Comparison of ENCODE assay signal across 1 cellular context in the genomic region with DNA sequence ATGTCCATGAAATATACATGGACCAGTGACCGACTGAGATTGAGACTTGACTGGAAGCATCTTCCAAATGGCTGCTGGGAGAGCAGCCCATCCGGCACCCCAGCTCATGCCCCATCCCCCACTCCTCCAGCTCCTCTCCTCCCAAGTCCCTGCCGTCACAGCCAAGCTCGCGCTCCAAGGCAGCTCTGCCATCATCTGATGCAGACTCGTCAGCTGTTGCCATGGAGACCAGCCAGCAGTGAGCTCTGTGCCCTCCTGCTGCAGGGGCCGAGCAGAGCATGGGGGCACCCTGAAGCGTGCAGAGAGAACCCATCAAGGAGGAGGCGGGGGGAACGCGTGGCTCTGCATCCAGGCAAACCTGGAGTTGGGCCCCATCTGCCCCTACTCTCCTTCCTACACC.
A peak's percentile ranks its signal among the peaks of the same experiment; 100 is the strongest.
TF ChIP-seq lines count a peak whose summit lies in the region.

No MANE protein-coding gene starts in this region.

TF ChIP-seq in HEK293, 187 proteins besides CTCF, POLR2A, EP300 and RAD21 (continued from another document):
- TF ChIP-seq, protein P1, sequence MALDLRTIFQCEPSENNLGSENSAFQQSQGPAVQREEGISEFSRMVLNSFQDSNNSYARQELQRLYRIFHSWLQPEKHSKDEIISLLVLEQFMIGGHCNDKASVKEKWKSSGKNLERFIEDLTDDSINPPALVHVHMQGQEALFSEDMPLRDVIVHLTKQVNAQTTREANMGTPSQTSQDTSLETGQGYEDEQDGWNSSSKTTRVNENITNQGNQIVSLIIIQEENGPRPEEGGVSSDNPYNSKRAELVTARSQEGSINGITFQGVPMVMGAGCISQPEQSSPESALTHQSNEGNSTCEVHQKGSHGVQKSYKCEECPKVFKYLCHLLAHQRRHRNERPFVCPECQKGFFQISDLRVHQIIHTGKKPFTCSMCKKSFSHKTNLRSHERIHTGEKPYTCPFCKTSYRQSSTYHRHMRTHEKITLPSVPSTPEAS (tag by site-specific recombination; IDR thresholded peaks at IDR 0.05) = no peak
- TF ChIP-seq ZBTB17 (tag by site-specific recombination; IDR thresholded peaks at IDR 0.05) (peak; percentile 75), ZNF624 (tag by site-specific recombination; IDR thresholded peaks at IDR 0.05) (no peak), FEZF1 (tag by site-specific recombination; IDR thresholded peaks at IDR 0.05) (no peak), ZNF629 (tag by site-specific recombination; IDR thresholded peaks at IDR 0.05) (no peak), ZFP3 (tag by site-specific recombination; IDR thresholded peaks at IDR 0.05; ENCODE audit: low read depth) (no peak), TRIM28 (IDR thresholded peaks at IDR 0.05; ENCODE audit: borderline replicate concordance, low read length) (no peak), ZNF423 (tag by site-specific recombination; IDR thresholded peaks at IDR 0.05) (no peak)
- TF ChIP-seq, protein P2, sequence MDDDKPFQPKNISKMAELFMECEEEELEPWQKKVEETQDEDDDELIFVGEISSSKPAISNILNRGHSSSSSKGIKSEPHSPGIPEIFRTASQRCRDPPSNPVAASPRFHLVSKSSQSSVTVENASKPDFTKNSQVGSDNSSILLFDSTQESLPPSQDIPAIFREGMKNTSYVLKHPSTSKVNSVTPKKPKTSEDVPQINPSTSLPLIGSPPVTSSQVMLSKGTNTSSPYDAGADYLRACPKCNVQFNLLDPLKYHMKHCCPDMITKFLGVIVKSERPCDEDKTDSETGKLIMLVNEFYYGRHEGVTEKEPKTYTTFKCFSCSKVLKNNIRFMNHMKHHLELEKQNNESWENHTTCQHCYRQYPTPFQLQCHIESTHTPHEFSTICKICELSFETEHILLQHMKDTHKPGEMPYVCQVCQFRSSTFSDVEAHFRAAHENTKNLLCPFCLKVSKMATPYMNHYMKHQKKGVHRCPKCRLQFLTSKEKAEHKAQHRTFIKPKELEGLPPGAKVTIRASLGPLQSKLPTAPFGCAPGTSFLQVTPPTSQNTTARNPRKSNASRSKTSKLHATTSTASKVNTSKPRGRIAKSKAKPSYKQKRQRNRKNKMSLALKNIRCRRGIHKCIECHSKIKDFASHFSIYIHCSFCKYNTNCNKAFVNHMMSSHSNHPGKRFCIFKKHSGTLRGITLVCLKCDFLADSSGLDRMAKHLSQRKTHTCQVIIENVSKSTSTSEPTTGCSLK (tag by site-specific recombination; IDR thresholded peaks at IDR 0.05) = no peak
- TF ChIP-seq, protein P3, sequence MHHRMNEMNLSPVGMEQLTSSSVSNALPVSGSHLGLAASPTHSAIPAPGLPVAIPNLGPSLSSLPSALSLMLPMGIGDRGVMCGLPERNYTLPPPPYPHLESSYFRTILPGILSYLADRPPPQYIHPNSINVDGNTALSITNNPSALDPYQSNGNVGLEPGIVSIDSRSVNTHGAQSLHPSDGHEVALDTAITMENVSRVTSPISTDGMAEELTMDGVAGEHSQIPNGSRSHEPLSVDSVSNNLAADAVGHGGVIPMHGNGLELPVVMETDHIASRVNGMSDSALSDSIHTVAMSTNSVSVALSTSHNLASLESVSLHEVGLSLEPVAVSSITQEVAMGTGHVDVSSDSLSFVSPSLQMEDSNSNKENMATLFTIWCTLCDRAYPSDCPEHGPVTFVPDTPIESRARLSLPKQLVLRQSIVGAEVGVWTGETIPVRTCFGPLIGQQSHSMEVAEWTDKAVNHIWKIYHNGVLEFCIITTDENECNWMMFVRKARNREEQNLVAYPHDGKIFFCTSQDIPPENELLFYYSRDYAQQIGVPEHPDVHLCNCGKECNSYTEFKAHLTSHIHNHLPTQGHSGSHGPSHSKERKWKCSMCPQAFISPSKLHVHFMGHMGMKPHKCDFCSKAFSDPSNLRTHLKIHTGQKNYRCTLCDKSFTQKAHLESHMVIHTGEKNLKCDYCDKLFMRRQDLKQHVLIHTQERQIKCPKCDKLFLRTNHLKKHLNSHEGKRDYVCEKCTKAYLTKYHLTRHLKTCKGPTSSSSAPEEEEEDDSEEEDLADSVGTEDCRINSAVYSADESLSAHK (tag by site-specific recombination; IDR thresholded peaks at IDR 0.05) = no peak
TF ChIP-seq in HEK293: peak in this region for 2.
